In the genomic region with DNA sequence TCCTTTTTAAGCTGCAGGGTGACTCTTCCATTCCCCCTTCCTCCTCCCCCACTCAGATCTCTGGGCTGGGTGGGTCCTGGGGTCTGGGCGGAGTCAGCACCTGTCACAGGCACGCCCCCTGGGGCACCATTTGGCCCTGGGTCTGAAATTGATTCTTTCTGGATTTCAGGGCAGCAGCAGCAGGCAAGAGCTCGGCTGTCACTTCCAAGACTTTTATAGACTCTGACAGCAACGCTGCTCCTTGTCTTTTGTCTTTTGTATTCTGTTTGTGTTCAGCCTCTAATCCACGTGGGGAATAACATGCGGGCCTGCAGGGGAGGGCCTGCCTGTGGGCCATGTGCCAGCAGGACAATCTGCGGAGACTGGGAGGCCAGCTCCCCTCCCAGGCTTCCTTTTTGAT, we compare ENCODE assay signal across 13 cellular contexts. TPM values are rescaled to one million over a fixed set of nuclear protein-coding genes. Genes with fewer than 3 reads are reported as not detected.
DNase-seq lines count a peak whose midpoint lies in the region; ATAC-seq lines count a peak whose summit lies in the region.
"Had no signal": no experiment of that assay in that cellular context is flagged by ENCODE, and none has a peak within 500 bp of the region (broad histone marks: within the 10 kb centered on the region; RNA-seq: fewer than 3 reads in every experiment).

No MANE protein-coding gene starts in this region.

- no peak overlapping the region for H3K4me3 Mint-ChIP-seq in T-cell
- H3K4me3 Mint-ChIP-seq: stimulated activated memory B cell treated with anti-CD40 and anti-IgM and Interleukin-4, amounts not matched to agents 10 μg/mL and 1 μg/mL and 100 μg/mL, for 72 hours had no signal

- peaks cover 25 to 42% of the 10 kb centered on the region in 2 donors for H3K27me3 Mint-ChIP-seq in T-cell

- H3K36me3 Mint-ChIP-seq in T-cell = no peaks in the 10 kb centered on the region
- H3K36me3 Mint-ChIP-seq: stimulated activated memory B cell treated with anti-CD40 and anti-IgM and Interleukin-4, amounts not matched to agents 10 μg/mL and 1 μg/mL and 100 μg/mL, for 72 hours had no signal

- ATAC-seq in HG03469 (IDR thresholded peaks at IDR 0.05; ENCODE audit: unreplicated experiment) (no peak), T-cell (replicated peaks in 1 of 4) (no peak)
- ATAC-seq: stimulated activated memory B cell treated with anti-CD40 and anti-IgM and Interleukin-4, amounts not matched to agents 10 μg/mL and 1 μg/mL and 100 μg/mL, for 72 hours had no signal

- CTCF ChIA-PET in T-cell (lab: Charles Lee) = no interaction called here

- H3K4me1 Mint-ChIP-seq in T-cell = peaks cover 0 to 5% (median 5%) of the 10 kb centered on the region in 3 donors

- H3K9me3 Mint-ChIP-seq in T-cell = no peaks in the 10 kb centered on the region

- peak; percentile 15 for DNase-seq in DMS153 treated with DMSO at 0.1 percent for 48 hours (lab: John Stamatoyannopoulos, UW; ENCODE audit: unreplicated experiment)
- DNase-seq in NCI-H1105 treated with DMSO at 0.1 percent for 48 hours (lab: John Stamatoyannopoulos, UW) = peak; percentile 35
- peak; percentile 85 for DNase-seq in SK-N-DZ (ENCODE audit: low spot score)
- peak; percentile 65 for DNase-seq in islet precursor cell
- DNase-seq in NCI-H2196 (lab: John Stamatoyannopoulos, UW; ENCODE audit: unreplicated experiment) = no peak
- DNase-seq in T-cell = no peak
- DNase-seq in stimulated activated CD4-positive, alpha-beta T cell treated with anti-CD3 and anti-CD28 coated beads, Interleukin-2, amount 100 ng/mL, for 48 hours = no peak
- DNase-seq: activated gamma-delta T cell treated with Interleukin-2 at 50 U/mL for 16 hours, NCI-H226 had no signal

- POLR2A ChIA-PET in T-cell (lab: Charles Lee) = no interaction called here

- no peak overlapping the region for H3K27ac Mint-ChIP-seq in T-cell
- H3K27ac Mint-ChIP-seq: stimulated activated memory B cell treated with anti-CD40 and anti-IgM and Interleukin-4, amounts not matched to agents 10 μg/mL and 1 μg/mL and 100 μg/mL, for 72 hours had no signal

RNA-seq across cellular contexts. Expression of gene BOD1L2, which starts 3.9 kb away (rescaled TPM):
- not detected in 2 replicates for polyA plus RNA-seq in SK-N-DZ (2014; cell fraction: cytosol; rRNA removed)
- polyA plus RNA-seq in SK-N-DZ (2014; cell fraction: nucleus; rRNA removed) = not detected in 2 replicates
- total RNA-seq in T-cell = not detected
- total RNA-seq: cardiac septum had no signal
- polyA plus RNA-seq: neural cell had no signal

Comparison
In these comparisons a context has a peak if more than half of its experiments do, and no peak if none do; other contexts are left out.
1. DNase-seq: peak in DMS153 treated with DMSO at 0.1 percent for 48 hours (single experiment), NCI-H1105 treated with DMSO at 0.1 percent for 48 hours (single experiment), SK-N-DZ (single experiment) and islet precursor cell (single experiment); none in NCI-H2196 (single experiment), T-cell (0 of 34) and stimulated activated CD4-positive, alpha-beta T cell treated with anti-CD3 and anti-CD28 coated beads, Interleukin-2, amount 100 ng/mL, for 48 hours (0 of 2).